Comparison of ENCODE assay signal across 1 cellular context in genomic region chr16:83807710-83808572, GRCh38.
TF ChIP-seq lines count a peak whose summit lies in the region.

TSS of gene HSBP1 (plus strand) at chr16:83807978. CDS start at chr16:83808077, 99 bp downstream.

TF ChIP-seq in HepG2, 621 proteins besides CTCF, POLR2A, EP300 and RAD21 (continued from another document and continues in another):
- TF ChIP-seq, protein P1, sequence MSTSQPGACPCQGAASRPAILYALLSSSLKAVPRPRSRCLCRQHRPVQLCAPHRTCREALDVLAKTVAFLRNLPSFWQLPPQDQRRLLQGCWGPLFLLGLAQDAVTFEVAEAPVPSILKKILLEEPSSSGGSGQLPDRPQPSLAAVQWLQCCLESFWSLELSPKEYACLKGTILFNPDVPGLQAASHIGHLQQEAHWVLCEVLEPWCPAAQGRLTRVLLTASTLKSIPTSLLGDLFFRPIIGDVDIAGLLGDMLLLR (CRISPR knock-in tag; IDR thresholded peaks at IDR 0.05): no peak
- peak; percentile 48 for TF ChIP-seq FOXA3 (CRISPR knock-in tag; IDR thresholded peaks at IDR 0.05)
- TF ChIP-seq SIN3A (IDR thresholded peaks at IDR 0.05; ENCODE audit: borderline replicate concordance, low read depth, low read length): peak; percentile 94; the same call in 1 of the 2 replicates
- no peak for TF ChIP-seq ZNF580 (CRISPR knock-in tag; IDR thresholded peaks at IDR 0.05; ENCODE audit: borderline replicate concordance, low read depth)
- TF ChIP-seq ZNF713 (CRISPR knock-in tag; IDR thresholded peaks at IDR 0.05): no peak
- peak; percentile 81; the same call in 1 of the 2 replicates for TF ChIP-seq ERF (CRISPR knock-in tag; IDR thresholded peaks at IDR 0.05)
- TF ChIP-seq SIN3B (IDR thresholded peaks at IDR 0.05; ENCODE audit: low read length): 0 out of 2 replicates have a peak, but pooled peaks have one; percentile 37
- no peak; the same call in 1 of the 2 replicates for TF ChIP-seq ZNF367 (CRISPR knock-in tag; IDR thresholded peaks at IDR 0.05; ENCODE audit: borderline replicate concordance)
- TF ChIP-seq MZF1 (CRISPR knock-in tag; IDR thresholded peaks at IDR 0.05; ENCODE audit: borderline replicate concordance): no peak
- no peak for TF ChIP-seq ZSCAN30 (CRISPR knock-in tag; IDR thresholded peaks at IDR 0.05)
- peak; percentile 74; the same call in 1 of the 2 replicates for TF ChIP-seq NFKB2 (CRISPR knock-in tag; IDR thresholded peaks at IDR 0.05; ENCODE audit: borderline replicate concordance)
- TF ChIP-seq ZNF205 (CRISPR knock-in tag; IDR thresholded peaks at IDR 0.05): no peak
- TF ChIP-seq SP1 (IDR thresholded peaks at IDR 0.05): 0 out of 2 replicates have a peak, but pooled peaks have one; percentile 39
- TF ChIP-seq SP1 (CRISPR knock-in tag; IDR thresholded peaks at IDR 0.05): peak; percentile 54; the same call in 1 of the 2 replicates
- peak; percentile 85 for TF ChIP-seq GABPA (IDR thresholded peaks at IDR 0.05; ENCODE audit: low read depth, low read length)
- TF ChIP-seq GABPA (CRISPR knock-in tag; IDR thresholded peaks at IDR 0.05; ENCODE audit: low read depth): peak; percentile 97
- peak; percentile 93 for TF ChIP-seq HCFC1 (IDR thresholded peaks at IDR 0.05; ENCODE audit: low read depth, low read length)
- TF ChIP-seq KDM3A (CRISPR knock-in tag; IDR thresholded peaks at IDR 0.05; ENCODE audit: low read depth): no peak
- peak; percentile 40 for TF ChIP-seq DBP (CRISPR knock-in tag; IDR thresholded peaks at IDR 0.05; ENCODE audit: not compliant biosample characterization)
- no peak for TF ChIP-seq ZHX2 (IDR thresholded peaks at IDR 0.05; ENCODE audit: low read depth)
- TF ChIP-seq ZHX2 (CRISPR knock-in tag; IDR thresholded peaks at IDR 0.05; ENCODE audit: borderline replicate concordance): peak; percentile 68; the same call in 1 of the 2 replicates
- no peak for TF ChIP-seq ZNF839 (CRISPR knock-in tag; IDR thresholded peaks at IDR 0.05; ENCODE audit: borderline replicate concordance)
- TF ChIP-seq E2F2 (CRISPR knock-in tag; IDR thresholded peaks at IDR 0.05; ENCODE audit: borderline replicate concordance): no peak
- TF ChIP-seq YEATS2 (CRISPR knock-in tag; IDR thresholded peaks at IDR 0.05; ENCODE audit: borderline replicate concordance): peak; percentile 76; the same call in 1 of the 2 replicates
- TF ChIP-seq SAFB2 (CRISPR knock-in tag; IDR thresholded peaks at IDR 0.05; ENCODE audit: borderline replicate concordance, low read depth): peak; percentile 79; the same call in 1 of the 2 replicates
- TF ChIP-seq, protein P2, sequence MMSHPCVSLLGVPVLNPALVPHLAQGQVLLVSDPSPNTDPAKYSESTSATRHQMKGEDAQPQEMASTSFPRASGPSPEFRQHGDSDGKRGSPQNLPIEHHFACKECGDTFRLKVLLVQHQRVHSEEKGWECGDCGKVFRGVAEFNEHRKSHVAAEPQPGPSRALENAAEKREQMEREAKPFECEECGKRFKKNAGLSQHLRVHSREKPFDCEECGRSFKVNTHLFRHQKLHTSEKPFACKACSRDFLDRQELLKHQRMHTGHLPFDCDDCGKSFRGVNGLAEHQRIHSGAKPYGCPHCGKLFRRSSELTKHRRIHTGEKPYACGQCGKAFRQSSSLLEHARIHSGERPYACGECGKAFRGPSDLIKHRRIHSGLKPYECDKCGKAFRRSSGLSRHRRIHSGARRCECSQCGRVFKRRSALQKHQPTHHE (CRISPR knock-in tag; IDR thresholded peaks at IDR 0.05; ENCODE audit: borderline replicate concordance): 0 out of 2 replicates have a peak, but pooled peaks have one; percentile 42
- TF ChIP-seq ZNF510 (CRISPR knock-in tag; IDR thresholded peaks at IDR 0.05; ENCODE audit: low read depth): no peak
- peak; percentile 83 for TF ChIP-seq HNRNPK (IDR thresholded peaks at IDR 0.05; ENCODE audit: low read depth, low read length, poor library complexity, severe bottlenecking)
- TF ChIP-seq ZNF639 (CRISPR knock-in tag; conservative IDR thresholded peaks at IDR 0.05): peak; percentile 86
- peak; percentile 42; the same call in 1 of the 2 replicates for TF ChIP-seq TBX2 (CRISPR knock-in tag; IDR thresholded peaks at IDR 0.05; ENCODE audit: borderline replicate concordance)
- TF ChIP-seq MATR3 (CRISPR knock-in tag; IDR thresholded peaks at IDR 0.05): no peak
- peak; percentile 87; the same call in 1 of the 2 replicates for TF ChIP-seq ATF7-NPFF (CRISPR knock-in tag; IDR thresholded peaks at IDR 0.05; ENCODE audit: low read depth)
- peak; percentile 70; the same call in 1 of the 2 replicates for TF ChIP-seq ZNF572 (CRISPR knock-in tag; IDR thresholded peaks at IDR 0.05)
- TF ChIP-seq KDM4B (CRISPR knock-in tag; IDR thresholded peaks at IDR 0.05): 0 out of 2 replicates have a peak, but pooled peaks have one; percentile 37
- TF ChIP-seq ZBTB38 (CRISPR knock-in tag; IDR thresholded peaks at IDR 0.05): peak; percentile 72
- TF ChIP-seq XRCC5 (optimal IDR thresholded peaks at IDR 0.05; ENCODE audit: low read length): peak; percentile 22
- TF ChIP-seq EEA1 (CRISPR knock-in tag; IDR thresholded peaks at IDR 0.05; ENCODE audit: borderline replicate concordance): 0 out of 2 replicates have a peak, but pooled peaks have one; percentile 85
- peak; percentile 87; the same call in 1 of the 2 replicates for TF ChIP-seq ARNT2 (CRISPR knock-in tag; IDR thresholded peaks at IDR 0.05; ENCODE audit: low read depth)
- TF ChIP-seq ZNF207 (IDR thresholded peaks at IDR 0.05; ENCODE audit: borderline replicate concordance): no peak
- TF ChIP-seq ZSCAN9 (CRISPR knock-in tag; IDR thresholded peaks at IDR 0.05; ENCODE audit: borderline replicate concordance): no peak
- TF ChIP-seq, protein P3, sequence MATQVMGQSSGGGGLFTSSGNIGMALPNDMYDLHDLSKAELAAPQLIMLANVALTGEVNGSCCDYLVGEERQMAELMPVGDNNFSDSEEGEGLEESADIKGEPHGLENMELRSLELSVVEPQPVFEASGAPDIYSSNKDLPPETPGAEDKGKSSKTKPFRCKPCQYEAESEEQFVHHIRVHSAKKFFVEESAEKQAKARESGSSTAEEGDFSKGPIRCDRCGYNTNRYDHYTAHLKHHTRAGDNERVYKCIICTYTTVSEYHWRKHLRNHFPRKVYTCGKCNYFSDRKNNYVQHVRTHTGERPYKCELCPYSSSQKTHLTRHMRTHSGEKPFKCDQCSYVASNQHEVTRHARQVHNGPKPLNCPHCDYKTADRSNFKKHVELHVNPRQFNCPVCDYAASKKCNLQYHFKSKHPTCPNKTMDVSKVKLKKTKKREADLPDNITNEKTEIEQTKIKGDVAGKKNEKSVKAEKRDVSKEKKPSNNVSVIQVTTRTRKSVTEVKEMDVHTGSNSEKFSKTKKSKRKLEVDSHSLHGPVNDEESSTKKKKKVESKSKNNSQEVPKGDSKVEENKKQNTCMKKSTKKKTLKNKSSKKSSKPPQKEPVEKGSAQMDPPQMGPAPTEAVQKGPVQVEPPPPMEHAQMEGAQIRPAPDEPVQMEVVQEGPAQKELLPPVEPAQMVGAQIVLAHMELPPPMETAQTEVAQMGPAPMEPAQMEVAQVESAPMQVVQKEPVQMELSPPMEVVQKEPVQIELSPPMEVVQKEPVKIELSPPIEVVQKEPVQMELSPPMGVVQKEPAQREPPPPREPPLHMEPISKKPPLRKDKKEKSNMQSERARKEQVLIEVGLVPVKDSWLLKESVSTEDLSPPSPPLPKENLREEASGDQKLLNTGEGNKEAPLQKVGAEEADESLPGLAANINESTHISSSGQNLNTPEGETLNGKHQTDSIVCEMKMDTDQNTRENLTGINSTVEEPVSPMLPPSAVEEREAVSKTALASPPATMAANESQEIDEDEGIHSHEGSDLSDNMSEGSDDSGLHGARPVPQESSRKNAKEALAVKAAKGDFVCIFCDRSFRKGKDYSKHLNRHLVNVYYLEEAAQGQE (IDR thresholded peaks at IDR 0.05; ENCODE audit: borderline replicate concordance in 1 of 2, low read depth in 1 of 2, low read length in 2 of 2): peak in 1 of 2 experiments; percentile 69
- TF ChIP-seq ZNF343 (CRISPR knock-in tag; IDR thresholded peaks at IDR 0.05): 0 out of 2 replicates have a peak, but pooled peaks have one; percentile 59
- TF ChIP-seq HNRNPLL (IDR thresholded peaks at IDR 0.05; ENCODE audit: low read depth, low read length, poor library complexity, severe bottlenecking): peak; percentile 57
- 0 out of 2 replicates have a peak, but pooled peaks have one; percentile 11 for TF ChIP-seq CENPT (CRISPR knock-in tag; IDR thresholded peaks at IDR 0.05; ENCODE audit: low read depth)
- peak; percentile 86 for TF ChIP-seq MEIS2 (CRISPR knock-in tag; IDR thresholded peaks at IDR 0.05)
- TF ChIP-seq GPBP1L1 (CRISPR knock-in tag; IDR thresholded peaks at IDR 0.05): no peak
